1 cellular context compared by ENCODE assay signal in the genomic region with DNA sequence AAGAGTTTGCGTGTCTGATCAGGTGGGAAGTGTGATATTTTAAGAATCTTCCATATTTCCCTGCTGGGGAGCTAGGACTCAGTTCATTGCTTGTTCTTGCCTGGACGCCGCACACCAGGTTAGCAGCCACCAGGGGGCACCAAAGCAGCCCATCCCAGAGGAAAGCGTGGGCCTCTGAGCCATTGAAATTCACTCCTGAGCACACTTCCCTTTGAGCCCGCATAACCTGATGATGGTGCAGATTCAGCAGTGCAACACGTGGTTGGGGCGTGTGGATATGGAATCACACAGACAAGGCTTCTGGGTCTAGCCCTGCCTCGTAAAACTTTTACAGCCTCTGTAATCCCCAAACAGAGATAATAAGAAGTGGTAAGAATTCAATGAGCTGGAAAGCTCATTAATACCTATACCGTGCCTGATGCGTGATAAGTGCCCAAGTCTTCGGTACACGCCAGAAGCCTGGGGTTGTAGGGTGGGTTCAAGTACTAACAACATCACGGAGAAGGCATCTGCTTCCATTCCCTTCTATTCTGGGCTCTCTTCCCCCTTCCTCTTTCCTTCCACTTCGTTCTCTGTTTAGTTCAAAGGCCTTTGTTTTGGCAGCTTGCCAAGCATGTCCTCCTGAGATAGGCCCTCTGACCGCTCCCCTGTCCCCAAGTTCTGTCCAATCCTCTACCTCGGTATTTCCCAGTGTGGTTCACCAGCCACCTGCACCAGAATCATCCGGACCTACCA.
TF ChIP-seq lines count a peak whose summit lies in the region.

No MANE protein-coding gene starts in this region.

TF ChIP-seq in HEK293, 187 proteins besides CTCF, POLR2A, EP300 and RAD21 (continued from another document and continues in another):
- TF ChIP-seq, protein P1, sequence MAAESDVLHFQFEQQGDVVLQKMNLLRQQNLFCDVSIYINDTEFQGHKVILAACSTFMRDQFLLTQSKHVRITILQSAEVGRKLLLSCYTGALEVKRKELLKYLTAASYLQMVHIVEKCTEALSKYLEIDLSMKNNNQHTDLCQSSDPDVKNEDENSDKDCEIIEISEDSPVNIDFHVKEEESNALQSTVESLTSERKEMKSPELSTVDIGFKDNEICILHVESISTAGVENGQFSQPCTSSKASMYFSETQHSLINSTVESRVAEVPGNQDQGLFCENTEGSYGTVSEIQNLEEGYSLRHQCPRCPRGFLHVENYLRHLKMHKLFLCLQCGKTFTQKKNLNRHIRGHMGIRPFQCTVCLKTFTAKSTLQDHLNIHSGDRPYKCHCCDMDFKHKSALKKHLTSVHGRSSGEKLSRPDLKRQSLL (tag by site-specific recombination; IDR thresholded peaks at IDR 0.05) = peak; percentile 18; the same call in 1 of the 2 replicates
- no peak for TF ChIP-seq ZNF585B (tag by site-specific recombination; IDR thresholded peaks at IDR 0.05)
- TF ChIP-seq, protein P2, sequence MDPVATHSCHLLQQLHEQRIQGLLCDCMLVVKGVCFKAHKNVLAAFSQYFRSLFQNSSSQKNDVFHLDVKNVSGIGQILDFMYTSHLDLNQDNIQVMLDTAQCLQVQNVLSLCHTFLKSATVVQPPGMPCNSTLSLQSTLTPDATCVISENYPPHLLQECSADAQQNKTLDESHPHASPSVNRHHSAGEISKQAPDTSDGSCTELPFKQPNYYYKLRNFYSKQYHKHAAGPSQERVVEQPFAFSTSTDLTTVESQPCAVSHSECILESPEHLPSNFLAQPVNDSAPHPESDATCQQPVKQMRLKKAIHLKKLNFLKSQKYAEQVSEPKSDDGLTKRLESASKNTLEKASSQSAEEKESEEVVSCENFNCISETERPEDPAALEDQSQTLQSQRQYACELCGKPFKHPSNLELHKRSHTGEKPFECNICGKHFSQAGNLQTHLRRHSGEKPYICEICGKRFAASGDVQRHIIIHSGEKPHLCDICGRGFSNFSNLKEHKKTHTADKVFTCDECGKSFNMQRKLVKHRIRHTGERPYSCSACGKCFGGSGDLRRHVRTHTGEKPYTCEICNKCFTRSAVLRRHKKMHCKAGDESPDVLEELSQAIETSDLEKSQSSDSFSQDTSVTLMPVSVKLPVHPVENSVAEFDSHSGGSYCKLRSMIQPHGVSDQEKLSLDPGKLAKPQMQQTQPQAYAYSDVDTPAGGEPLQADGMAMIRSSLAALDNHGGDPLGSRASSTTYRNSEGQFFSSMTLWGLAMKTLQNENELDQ (tag by site-specific recombination; IDR thresholded peaks at IDR 0.05; ENCODE audit: low read depth) = no peak
- TF ChIP-seq, protein P3, sequence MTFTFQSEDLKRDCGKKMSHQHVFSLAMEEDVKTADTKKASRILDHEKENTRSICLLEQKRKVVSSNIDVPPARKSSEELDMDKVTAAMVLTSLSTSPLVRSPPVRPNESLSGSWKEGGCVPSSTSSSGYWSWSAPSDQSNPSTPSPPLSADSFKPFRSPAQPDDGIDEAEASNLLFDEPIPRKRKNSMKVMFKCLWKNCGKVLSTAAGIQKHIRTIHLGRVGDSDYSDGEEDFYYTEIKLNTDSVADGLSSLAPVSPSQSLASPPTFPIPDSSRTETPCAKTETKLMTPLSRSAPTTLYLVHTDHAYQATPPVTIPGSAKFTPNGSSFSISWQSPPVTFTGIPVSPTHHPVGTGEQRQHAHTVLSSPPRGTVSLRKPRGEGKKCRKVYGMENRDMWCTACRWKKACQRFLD (tag by site-specific recombination; IDR thresholded peaks at IDR 0.05) = no peak
- peak; percentile 86 for TF ChIP-seq ZNF24 (tag by site-specific recombination; IDR thresholded peaks at IDR 0.05)
- TF ChIP-seq, protein P4, sequence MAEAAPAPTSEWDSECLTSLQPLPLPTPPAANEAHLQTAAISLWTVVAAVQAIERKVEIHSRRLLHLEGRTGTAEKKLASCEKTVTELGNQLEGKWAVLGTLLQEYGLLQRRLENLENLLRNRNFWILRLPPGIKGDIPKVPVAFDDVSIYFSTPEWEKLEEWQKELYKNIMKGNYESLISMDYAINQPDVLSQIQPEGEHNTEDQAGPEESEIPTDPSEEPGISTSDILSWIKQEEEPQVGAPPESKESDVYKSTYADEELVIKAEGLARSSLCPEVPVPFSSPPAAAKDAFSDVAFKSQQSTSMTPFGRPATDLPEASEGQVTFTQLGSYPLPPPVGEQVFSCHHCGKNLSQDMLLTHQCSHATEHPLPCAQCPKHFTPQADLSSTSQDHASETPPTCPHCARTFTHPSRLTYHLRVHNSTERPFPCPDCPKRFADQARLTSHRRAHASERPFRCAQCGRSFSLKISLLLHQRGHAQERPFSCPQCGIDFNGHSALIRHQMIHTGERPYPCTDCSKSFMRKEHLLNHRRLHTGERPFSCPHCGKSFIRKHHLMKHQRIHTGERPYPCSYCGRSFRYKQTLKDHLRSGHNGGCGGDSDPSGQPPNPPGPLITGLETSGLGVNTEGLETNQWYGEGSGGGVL (tag by site-specific recombination; IDR thresholded peaks at IDR 0.05) = peak; percentile 69
- TF ChIP-seq ZNF830 (tag by site-specific recombination; IDR thresholded peaks at IDR 0.05; ENCODE audit: low read depth) = peak; percentile 92
- peak; percentile 72; the same call in 1 of the 2 replicates for TF ChIP-seq BCL11A (tag by site-specific recombination; IDR thresholded peaks at IDR 0.05; ENCODE audit: low read depth)
- TF ChIP-seq, protein P5, sequence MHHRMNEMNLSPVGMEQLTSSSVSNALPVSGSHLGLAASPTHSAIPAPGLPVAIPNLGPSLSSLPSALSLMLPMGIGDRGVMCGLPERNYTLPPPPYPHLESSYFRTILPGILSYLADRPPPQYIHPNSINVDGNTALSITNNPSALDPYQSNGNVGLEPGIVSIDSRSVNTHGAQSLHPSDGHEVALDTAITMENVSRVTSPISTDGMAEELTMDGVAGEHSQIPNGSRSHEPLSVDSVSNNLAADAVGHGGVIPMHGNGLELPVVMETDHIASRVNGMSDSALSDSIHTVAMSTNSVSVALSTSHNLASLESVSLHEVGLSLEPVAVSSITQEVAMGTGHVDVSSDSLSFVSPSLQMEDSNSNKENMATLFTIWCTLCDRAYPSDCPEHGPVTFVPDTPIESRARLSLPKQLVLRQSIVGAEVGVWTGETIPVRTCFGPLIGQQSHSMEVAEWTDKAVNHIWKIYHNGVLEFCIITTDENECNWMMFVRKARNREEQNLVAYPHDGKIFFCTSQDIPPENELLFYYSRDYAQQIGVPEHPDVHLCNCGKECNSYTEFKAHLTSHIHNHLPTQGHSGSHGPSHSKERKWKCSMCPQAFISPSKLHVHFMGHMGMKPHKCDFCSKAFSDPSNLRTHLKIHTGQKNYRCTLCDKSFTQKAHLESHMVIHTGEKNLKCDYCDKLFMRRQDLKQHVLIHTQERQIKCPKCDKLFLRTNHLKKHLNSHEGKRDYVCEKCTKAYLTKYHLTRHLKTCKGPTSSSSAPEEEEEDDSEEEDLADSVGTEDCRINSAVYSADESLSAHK (tag by site-specific recombination; IDR thresholded peaks at IDR 0.05) = peak; percentile 94
- TF ChIP-seq, protein P6, sequence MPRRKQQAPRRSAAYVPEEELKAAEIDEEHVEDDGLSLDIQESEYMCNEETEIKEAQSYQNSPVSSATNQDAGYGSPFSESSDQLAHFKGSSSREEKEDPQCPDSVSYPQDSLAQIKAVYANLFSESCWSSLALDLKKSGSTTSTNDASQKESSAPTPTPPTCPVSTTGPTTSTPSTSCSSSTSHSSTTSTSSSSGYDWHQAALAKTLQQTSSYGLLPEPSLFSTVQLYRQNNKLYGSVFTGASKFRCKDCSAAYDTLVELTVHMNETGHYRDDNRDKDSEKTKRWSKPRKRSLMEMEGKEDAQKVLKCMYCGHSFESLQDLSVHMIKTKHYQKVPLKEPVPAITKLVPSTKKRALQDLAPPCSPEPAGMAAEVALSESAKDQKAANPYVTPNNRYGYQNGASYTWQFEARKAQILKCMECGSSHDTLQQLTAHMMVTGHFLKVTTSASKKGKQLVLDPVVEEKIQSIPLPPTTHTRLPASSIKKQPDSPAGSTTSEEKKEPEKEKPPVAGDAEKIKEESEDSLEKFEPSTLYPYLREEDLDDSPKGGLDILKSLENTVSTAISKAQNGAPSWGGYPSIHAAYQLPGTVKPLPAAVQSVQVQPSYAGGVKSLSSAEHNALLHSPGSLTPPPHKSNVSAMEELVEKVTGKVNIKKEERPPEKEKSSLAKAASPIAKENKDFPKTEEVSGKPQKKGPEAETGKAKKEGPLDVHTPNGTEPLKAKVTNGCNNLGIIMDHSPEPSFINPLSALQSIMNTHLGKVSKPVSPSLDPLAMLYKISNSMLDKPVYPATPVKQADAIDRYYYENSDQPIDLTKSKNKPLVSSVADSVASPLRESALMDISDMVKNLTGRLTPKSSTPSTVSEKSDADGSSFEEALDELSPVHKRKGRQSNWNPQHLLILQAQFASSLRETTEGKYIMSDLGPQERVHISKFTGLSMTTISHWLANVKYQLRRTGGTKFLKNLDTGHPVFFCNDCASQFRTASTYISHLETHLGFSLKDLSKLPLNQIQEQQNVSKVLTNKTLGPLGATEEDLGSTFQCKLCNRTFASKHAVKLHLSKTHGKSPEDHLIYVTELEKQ (tag by site-specific recombination; IDR thresholded peaks at IDR 0.05; ENCODE audit: borderline replicate concordance) = peak; percentile 77
- TF ChIP-seq ZNF354C (tag by site-specific recombination; IDR thresholded peaks at IDR 0.05; ENCODE audit: borderline replicate concordance, low read depth) = no peak
- TF ChIP-seq ZNF837 (tag by site-specific recombination; IDR thresholded peaks at IDR 0.05) = no peak
- TF ChIP-seq WT1 (tag by site-specific recombination; IDR thresholded peaks at IDR 0.05) = peak; percentile 80
- TF ChIP-seq RBAK (tag by site-specific recombination; IDR thresholded peaks at IDR 0.05) = no peak
- TF ChIP-seq SCRT2 (tag by site-specific recombination; IDR thresholded peaks at IDR 0.05) = peak; percentile 100
- peak; percentile 81 for TF ChIP-seq ZEB2 (tag by site-specific recombination; IDR thresholded peaks at IDR 0.05)
- no peak for TF ChIP-seq ZNF202 (tag by site-specific recombination; IDR thresholded peaks at IDR 0.05; ENCODE audit: borderline replicate concordance)
- TF ChIP-seq GLI2 (tag by site-specific recombination; IDR thresholded peaks at IDR 0.05; ENCODE audit: borderline replicate concordance, low read depth) = 0 out of 2 replicates have a peak, but pooled peaks have one; percentile 27
- peak; percentile 48; the same call in 1 of the 2 replicates for TF ChIP-seq ZBTB21 (tag by site-specific recombination; IDR thresholded peaks at IDR 0.05)
- TF ChIP-seq, protein P7, sequence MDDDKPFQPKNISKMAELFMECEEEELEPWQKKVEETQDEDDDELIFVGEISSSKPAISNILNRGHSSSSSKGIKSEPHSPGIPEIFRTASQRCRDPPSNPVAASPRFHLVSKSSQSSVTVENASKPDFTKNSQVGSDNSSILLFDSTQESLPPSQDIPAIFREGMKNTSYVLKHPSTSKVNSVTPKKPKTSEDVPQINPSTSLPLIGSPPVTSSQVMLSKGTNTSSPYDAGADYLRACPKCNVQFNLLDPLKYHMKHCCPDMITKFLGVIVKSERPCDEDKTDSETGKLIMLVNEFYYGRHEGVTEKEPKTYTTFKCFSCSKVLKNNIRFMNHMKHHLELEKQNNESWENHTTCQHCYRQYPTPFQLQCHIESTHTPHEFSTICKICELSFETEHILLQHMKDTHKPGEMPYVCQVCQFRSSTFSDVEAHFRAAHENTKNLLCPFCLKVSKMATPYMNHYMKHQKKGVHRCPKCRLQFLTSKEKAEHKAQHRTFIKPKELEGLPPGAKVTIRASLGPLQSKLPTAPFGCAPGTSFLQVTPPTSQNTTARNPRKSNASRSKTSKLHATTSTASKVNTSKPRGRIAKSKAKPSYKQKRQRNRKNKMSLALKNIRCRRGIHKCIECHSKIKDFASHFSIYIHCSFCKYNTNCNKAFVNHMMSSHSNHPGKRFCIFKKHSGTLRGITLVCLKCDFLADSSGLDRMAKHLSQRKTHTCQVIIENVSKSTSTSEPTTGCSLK (tag by site-specific recombination; IDR thresholded peaks at IDR 0.05) = no peak
- peak; percentile 92 for TF ChIP-seq ZNF610 (tag by site-specific recombination; IDR thresholded peaks at IDR 0.05; ENCODE audit: borderline replicate concordance)
- no peak for TF ChIP-seq ZNF274 (IDR thresholded peaks at IDR 0.05; ENCODE audit: low read length)
- no peak for TF ChIP-seq ZNF274 (tag by site-specific recombination; IDR thresholded peaks at IDR 0.05; ENCODE audit: borderline replicate concordance)
- TF ChIP-seq BCL11B (tag by site-specific recombination; IDR thresholded peaks at IDR 0.05; ENCODE audit: low read depth) = peak; percentile 95
- 0 out of 2 replicates have a peak, but pooled peaks have one; percentile 31 for TF ChIP-seq ZNF16 (tag by site-specific recombination; IDR thresholded peaks at IDR 0.05; ENCODE audit: low read depth)
- TF ChIP-seq ZNF416 (tag by site-specific recombination; IDR thresholded peaks at IDR 0.05) = no peak
- TF ChIP-seq, protein P8, sequence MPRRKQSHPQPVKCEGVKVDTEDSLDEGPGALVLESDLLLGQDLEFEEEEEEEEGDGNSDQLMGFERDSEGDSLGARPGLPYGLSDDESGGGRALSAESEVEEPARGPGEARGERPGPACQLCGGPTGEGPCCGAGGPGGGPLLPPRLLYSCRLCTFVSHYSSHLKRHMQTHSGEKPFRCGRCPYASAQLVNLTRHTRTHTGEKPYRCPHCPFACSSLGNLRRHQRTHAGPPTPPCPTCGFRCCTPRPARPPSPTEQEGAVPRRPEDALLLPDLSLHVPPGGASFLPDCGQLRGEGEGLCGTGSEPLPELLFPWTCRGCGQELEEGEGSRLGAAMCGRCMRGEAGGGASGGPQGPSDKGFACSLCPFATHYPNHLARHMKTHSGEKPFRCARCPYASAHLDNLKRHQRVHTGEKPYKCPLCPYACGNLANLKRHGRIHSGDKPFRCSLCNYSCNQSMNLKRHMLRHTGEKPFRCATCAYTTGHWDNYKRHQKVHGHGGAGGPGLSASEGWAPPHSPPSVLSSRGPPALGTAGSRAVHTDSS (tag by site-specific recombination; IDR thresholded peaks at IDR 0.05) = peak; percentile 64
- TF ChIP-seq SP3 (tag by site-specific recombination; IDR thresholded peaks at IDR 0.05) = no peak
- TF ChIP-seq ZNF211 (tag by site-specific recombination; IDR thresholded peaks at IDR 0.05; ENCODE audit: low read depth) = no peak
- TF ChIP-seq, protein P9, sequence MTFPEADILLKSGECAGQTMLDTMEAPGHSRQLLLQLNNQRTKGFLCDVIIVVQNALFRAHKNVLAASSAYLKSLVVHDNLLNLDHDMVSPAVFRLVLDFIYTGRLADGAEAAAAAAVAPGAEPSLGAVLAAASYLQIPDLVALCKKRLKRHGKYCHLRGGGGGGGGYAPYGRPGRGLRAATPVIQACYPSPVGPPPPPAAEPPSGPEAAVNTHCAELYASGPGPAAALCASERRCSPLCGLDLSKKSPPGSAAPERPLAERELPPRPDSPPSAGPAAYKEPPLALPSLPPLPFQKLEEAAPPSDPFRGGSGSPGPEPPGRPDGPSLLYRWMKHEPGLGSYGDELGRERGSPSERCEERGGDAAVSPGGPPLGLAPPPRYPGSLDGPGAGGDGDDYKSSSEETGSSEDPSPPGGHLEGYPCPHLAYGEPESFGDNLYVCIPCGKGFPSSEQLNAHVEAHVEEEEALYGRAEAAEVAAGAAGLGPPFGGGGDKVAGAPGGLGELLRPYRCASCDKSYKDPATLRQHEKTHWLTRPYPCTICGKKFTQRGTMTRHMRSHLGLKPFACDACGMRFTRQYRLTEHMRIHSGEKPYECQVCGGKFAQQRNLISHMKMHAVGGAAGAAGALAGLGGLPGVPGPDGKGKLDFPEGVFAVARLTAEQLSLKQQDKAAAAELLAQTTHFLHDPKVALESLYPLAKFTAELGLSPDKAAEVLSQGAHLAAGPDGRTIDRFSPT (tag by site-specific recombination; IDR thresholded peaks at IDR 0.05) = peak; percentile 86
- TF ChIP-seq, protein P10, sequence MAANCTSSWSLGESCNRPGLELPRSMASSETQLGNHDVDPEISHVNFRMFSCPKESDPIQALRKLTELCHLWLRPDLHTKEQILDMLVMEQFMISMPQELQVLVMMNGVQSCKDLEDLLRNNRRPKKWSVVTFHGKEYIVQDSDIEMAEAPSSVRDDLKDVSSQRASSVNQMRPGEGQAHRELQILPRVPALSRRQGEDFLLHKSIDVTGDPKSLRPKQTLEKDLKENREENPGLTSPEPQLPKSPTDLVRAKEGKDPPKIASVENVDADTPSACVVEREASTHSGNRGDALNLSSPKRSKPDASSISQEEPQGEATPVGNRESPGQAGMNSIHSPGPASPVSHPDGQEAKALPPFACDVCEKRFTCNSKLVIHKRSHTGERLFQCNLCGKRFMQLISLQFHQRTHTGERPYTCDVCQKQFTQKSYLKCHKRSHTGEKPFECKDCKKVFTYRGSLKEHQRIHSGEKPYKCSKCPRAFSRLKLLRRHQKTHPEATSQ (tag by site-specific recombination; IDR thresholded peaks at IDR 0.05) = no peak
